ENCODE assay signal across 20 cellular contexts in the genomic region with DNA sequence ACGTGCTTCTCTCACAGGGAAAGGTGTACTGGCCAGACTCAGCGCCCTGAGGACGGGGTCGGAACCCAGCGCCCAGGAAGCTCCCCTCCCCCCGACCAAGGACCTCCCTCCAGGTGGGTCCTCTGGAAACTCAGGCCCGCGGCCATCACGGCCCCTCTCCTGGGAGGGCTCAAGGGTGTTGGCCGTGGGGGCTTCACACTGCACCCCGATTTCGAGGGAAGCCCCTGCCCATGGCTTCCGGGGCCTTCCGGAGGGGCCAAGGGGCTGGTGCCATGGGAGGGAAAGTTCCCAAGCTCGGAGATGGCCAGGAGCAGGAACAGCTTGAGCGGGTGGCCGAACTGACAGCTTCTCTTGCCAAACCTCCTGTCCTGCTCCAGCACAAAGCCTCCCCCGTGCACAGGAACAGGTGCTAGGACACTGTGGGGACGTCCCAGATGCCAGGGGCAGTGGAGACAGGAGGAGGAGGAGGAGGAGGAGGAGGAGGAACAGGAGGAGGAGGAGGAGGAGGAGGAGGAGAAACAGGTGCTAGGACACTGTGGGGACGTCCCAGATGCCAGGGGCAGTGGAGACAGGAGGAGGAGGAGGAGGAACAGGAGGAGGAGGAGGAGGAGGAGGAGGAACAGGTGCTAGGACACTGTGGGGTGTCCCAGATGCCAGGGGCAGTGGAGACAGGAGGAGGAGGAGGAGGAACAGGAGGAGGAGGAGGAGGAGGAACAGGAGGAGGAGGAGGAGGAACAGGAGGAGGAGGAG. TPM values are rescaled to one million over a fixed set of nuclear protein-coding genes. Genes with fewer than 3 reads are reported as not detected.
DNase-seq lines count a peak whose midpoint lies in the region; ATAC-seq and TF ChIP-seq lines count a peak whose summit lies in the region.
"Had no signal": no experiment of that assay in that cellular context is flagged by ENCODE, and none has a peak within 500 bp of the region (broad histone marks: within the 10 kb centered on the region; RNA-seq: fewer than 3 reads in every experiment).

No MANE protein-coding gene starts in this region.

- H3K9me3 ChIP-seq in mammary epithelial cell (replicated peaks; ENCODE audit: insufficient read depth, low read length), result no peaks in the 10 kb centered on the region
- no peaks in the 10 kb centered on the region for H3K9me3 ChIP-seq in lower lobe of right lung
- H3K9me3 ChIP-seq in subcutaneous abdominal adipose tissue (ENCODE audit: control insufficient read depth in 5 of 5, low read length in 5 of 5), result no peaks in the 10 kb centered on the region
- no peaks in the 10 kb centered on the region for H3K9me3 ChIP-seq in MG63
- H3K9me3 ChIP-seq: esophagus squamous epithelium, thyroid gland had no signal

- H2AFZ ChIP-seq in mammary epithelial cell (ENCODE audit: low read depth, low read length), result no peak overlapping the region

- no TSS peak for BruUV-seq in mammary epithelial cell (replicated peaks; lab: Mats Ljungman, UMichigan)

- H3K27me3 ChIP-seq in mammary epithelial cell (ENCODE audit: insufficient read depth, low read length) (no peaks in the 10 kb centered on the region), lower lobe of right lung (ENCODE audit: low read depth) (no peaks in the 10 kb centered on the region), subcutaneous abdominal adipose tissue (ENCODE audit: control insufficient read depth in 5 of 5, insufficient read depth in 4 of 5, low read length in 5 of 5) (no peaks in the 10 kb centered on the region), MG63 (no peaks in the 10 kb centered on the region)
- H3K27me3 ChIP-seq: esophagus squamous epithelium, thyroid gland had no signal

- H3K4me2 ChIP-seq in mammary epithelial cell (ENCODE audit: insufficient read depth, low read depth, low read length), result no peak overlapping the region

- H3K36me3 ChIP-seq in mammary epithelial cell (ENCODE audit: insufficient read depth, low read length) (peaks cover 7% of the 10 kb centered on the region), lower lobe of right lung (peaks cover 12% of the 10 kb centered on the region), subcutaneous abdominal adipose tissue (ENCODE audit: control insufficient read depth in 5 of 5, insufficient read depth in 5 of 5, low read length in 5 of 5) (peaks cover 0 to 20% (median 8%) of the 10 kb centered on the region in 5 donors), MG63 (peaks cover 18% of the 10 kb centered on the region)

- dilution Hi-C loops in mammary epithelial cell (cut with HindIII; ENCODE audit: low sequenced_read_pairs), result no loop called here

- DNase-seq in T47D (ENCODE audit: low read depth in 1 of 2, low spot score in 1 of 2), result peak; percentile 61 to 97
- no peak for DNase-seq in mammary epithelial cell
- DNase-seq in amniotic epithelial cell (ENCODE audit: low read depth), result peak; percentile 24
- peak; percentile 49 for DNase-seq in lower lobe of right lung
- DNase-seq in lower leg skin (ENCODE audit: low spot score in 2 of 2), result no peak
- DNase-seq in MG63, result no peak
- DNase-seq: effector memory CD8-positive, alpha-beta T cell; esophagus squamous epithelium; Karpas-422; NCI-H2107; NCI-H510A; NK-92 treated with Interleukin-12 subunit alpha and Interleukin-12 subunit beta, amount 100 ng/mL, for 24 hours; stimulated activated naive CD4-positive, alpha-beta T cell; T-helper 2 cell; thyroid gland; WERI-Rb-1 had no signal

- TF ChIP-seq CTCF in mammary epithelial cell (conservative IDR thresholded peaks at IDR 0.05 in 1 of 2, IDR thresholded peaks at IDR 0.05 in 1 of 2; ENCODE audit: extremely low read depth in 1 of 2, insufficient read depth in 1 of 2, low read depth in 1 of 2, low read length in 2 of 2) (no peak), lower lobe of right lung (IDR thresholded peaks at IDR 0.05) (no peak), lower leg skin (IDR thresholded peaks at IDR 0.05) (no peak)

- CTCF ChIA-PET in mammary epithelial cell (lab: Charles Lee; ENCODE audit: low non-redundant PET), result no interaction called here

- intact Hi-C loops in mammary epithelial cell (cut with micrococcal nuclease), result no loop called here
- intact Hi-C loops in lower lobe of right lung (cut with DNase I), result no loop called here
- intact Hi-C loops in lower leg skin (cut with DNase I; ENCODE audit: low total_unique reads), result no loop called here

- H3K79me2 ChIP-seq in mammary epithelial cell (ENCODE audit: insufficient read depth, low read length), result peaks cover 93% of the 10 kb centered on the region

- H3K4me1 ChIP-seq in mammary epithelial cell (ENCODE audit: insufficient read depth, low read length) (peaks cover 22% of the 10 kb centered on the region), lower lobe of right lung (peaks cover 44% of the 10 kb centered on the region), subcutaneous abdominal adipose tissue (ENCODE audit: control insufficient read depth in 5 of 5, insufficient read depth in 5 of 5, low read length in 5 of 5) (peaks cover 2 to 73% (median 55%) of the 10 kb centered on the region in 5 donors)

- TF ChIP-seq POLR2A in lower leg skin (IDR thresholded peaks at IDR 0.05), result no peak

- no peak overlapping the region for H3K9ac ChIP-seq in mammary epithelial cell (ENCODE audit: insufficient read depth, low read length)
- peak overlapping the region in 1 of 5 donors; percentile 59 for H3K9ac ChIP-seq in subcutaneous abdominal adipose tissue (ENCODE audit: low read length in 5 of 5)

- 87% methylated on average over 3 of the region's 20 CpGs for WGBS in mammary epithelial cell (ENCODE audit: low coverage, missing lambda C conversion rate)
- 64 to 66% methylated on average over 11 to 16 of the region's 20 CpGs for WGBS in lower leg skin, 2 donors

- H3K27ac ChIP-seq in mammary epithelial cell (ENCODE audit: insufficient read depth, low read depth, low read length), result no peak overlapping the region
- H3K27ac ChIP-seq in lower lobe of right lung, result peak overlapping the region; percentile 49
- H3K27ac ChIP-seq in subcutaneous abdominal adipose tissue (ENCODE audit: low read depth, low read length), result peak overlapping the region; percentile 65
- H3K27ac ChIP-seq: SK-N-MC, WERI-Rb-1 had no signal

- ATAC-seq in lower lobe of right lung (no peak), HG03025 (IDR thresholded peaks at IDR 0.05; ENCODE audit: low FRiP score, unreplicated experiment) (no peak)
- ATAC-seq: effector memory CD8-positive, alpha-beta T cell had no signal

- H4K20me1 ChIP-seq in mammary epithelial cell (ENCODE audit: insufficient read depth, low read length), result peaks cover 3% of the 10 kb centered on the region

- in situ Hi-C loops in T47D (cut with HindIII; ENCODE audit: low pct_unique_long_range_greater_than_20kb, low sequenced_read_pairs) (no loop called here), mammary epithelial cell (cut with MboI; ENCODE audit: low sequenced_read_pairs in 2 of 2) (no loop called here)

- H3K4me3 ChIP-seq in mammary epithelial cell (replicated peaks in 1 of 3; ENCODE audit: insufficient read depth in 1 of 3, low read depth in 2 of 3, low read length in 3 of 3) (no peak overlapping the region), lower lobe of right lung (peak overlapping the region; percentile 29), subcutaneous abdominal adipose tissue (ENCODE audit: low read depth in 1 of 5, low read length in 5 of 5) (peak overlapping the region in 1 of 5 donors; percentile 16), lower leg skin (ENCODE audit: low read depth, poor library complexity, severe bottlenecking) (no peak overlapping the region), MG63 (no peak overlapping the region)
- H3K4me3 ChIP-seq: esophagus squamous epithelium, SK-N-MC, skin epidermis, thyroid gland had no signal

RNA-seq across cellular contexts. Expression of gene SBNO2, which starts 10.0 kb away (rescaled TPM):
- total RNA-seq in mammary epithelial cell, result 100 to 1,000 TPM in 1 of 2 donors, 10 to 100 TPM in 1; 37.0 to 108 TPM
- polyA plus RNA-seq in mammary epithelial cell, result 22.5 TPM
- 34.4 TPM for polyA minus RNA-seq in mammary epithelial cell
- 91.6 TPM for total RNA-seq in lower lobe of right lung
- total RNA-seq in lower leg skin, result 10 to 100 TPM; 54.8 to 68.6 (median 60.3) TPM
- 15.6 and 22.7 TPM in 2 replicates for total RNA-seq in MG63 (2014; rRNA removed; shearing (Covaris generic); ENCODE audit: low replicate concordance)

RNA-seq across cellular contexts. Expression of gene STK11, which starts 41.5 kb away (rescaled TPM):
- total RNA-seq in mammary epithelial cell, result 10 to 100 TPM; 57.7 to 67.5 TPM
- polyA plus RNA-seq in mammary epithelial cell, result 32.7 TPM
- polyA minus RNA-seq in mammary epithelial cell, result 48.3 TPM
- 50.5 TPM for total RNA-seq in lower lobe of right lung
- 100 to 1,000 TPM in 1 of 4 donors, 10 to 100 TPM in 3; 74.0 to 106 (median 78.4) TPM for total RNA-seq in lower leg skin
- total RNA-seq in MG63 (2014; rRNA removed; shearing (Covaris generic); ENCODE audit: low replicate concordance), result 43.2 and 51.5 TPM in 2 replicates

Comparison
In these comparisons a context has a peak if more than half of its experiments do, and no peak if none do; other contexts are left out.
1. DNase-seq: peak in T47D (2 of 2), amniotic epithelial cell (single experiment) and lower lobe of right lung (single experiment); none in mammary epithelial cell (single experiment), lower leg skin (0 of 2) and MG63 (single experiment).